1 cellular context compared by ENCODE assay signal in genomic region chr16:2236362-2237075, GRCh38.
TF ChIP-seq lines count a peak whose summit lies in the region.

Gene DNASE1L2 (plus strand): TSS chr16:2236444. CDS start chr16:2236817, 373 bp downstream.

TF ChIP-seq in GM12878, 131 proteins besides CTCF, POLR2A, EP300 and RAD21 (continued from another document):
- TF ChIP-seq, protein P1, sequence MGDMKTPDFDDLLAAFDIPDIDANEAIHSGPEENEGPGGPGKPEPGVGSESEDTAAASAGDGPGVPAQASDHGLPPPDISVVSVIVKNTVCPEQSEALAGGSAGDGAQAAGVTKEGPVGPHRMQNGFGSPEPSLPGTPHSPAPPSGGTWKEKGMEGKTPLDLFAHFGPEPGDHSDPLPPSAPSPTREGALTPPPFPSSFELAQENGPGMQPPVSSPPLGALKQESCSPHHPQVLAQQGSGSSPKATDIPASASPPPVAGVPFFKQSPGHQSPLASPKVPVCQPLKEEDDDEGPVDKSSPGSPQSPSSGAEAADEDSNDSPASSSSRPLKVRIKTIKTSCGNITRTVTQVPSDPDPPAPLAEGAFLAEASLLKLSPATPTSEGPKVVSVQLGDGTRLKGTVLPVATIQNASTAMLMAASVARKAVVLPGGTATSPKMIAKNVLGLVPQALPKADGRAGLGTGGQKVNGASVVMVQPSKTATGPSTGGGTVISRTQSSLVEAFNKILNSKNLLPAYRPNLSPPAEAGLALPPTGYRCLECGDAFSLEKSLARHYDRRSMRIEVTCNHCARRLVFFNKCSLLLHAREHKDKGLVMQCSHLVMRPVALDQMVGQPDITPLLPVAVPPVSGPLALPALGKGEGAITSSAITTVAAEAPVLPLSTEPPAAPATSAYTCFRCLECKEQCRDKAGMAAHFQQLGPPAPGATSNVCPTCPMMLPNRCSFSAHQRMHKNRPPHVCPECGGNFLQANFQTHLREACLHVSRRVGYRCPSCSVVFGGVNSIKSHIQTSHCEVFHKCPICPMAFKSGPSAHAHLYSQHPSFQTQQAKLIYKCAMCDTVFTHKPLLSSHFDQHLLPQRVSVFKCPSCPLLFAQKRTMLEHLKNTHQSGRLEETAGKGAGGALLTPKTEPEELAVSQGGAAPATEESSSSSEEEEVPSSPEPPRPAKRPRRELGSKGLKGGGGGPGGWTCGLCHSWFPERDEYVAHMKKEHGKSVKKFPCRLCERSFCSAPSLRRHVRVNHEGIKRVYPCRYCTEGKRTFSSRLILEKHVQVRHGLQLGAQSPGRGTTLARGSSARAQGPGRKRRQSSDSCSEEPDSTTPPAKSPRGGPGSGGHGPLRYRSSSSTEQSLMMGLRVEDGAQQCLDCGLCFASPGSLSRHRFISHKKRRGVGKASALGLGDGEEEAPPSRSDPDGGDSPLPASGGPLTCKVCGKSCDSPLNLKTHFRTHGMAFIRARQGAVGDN (IDR thresholded peaks at IDR 0.05), result no peak
- TF ChIP-seq, protein P2, sequence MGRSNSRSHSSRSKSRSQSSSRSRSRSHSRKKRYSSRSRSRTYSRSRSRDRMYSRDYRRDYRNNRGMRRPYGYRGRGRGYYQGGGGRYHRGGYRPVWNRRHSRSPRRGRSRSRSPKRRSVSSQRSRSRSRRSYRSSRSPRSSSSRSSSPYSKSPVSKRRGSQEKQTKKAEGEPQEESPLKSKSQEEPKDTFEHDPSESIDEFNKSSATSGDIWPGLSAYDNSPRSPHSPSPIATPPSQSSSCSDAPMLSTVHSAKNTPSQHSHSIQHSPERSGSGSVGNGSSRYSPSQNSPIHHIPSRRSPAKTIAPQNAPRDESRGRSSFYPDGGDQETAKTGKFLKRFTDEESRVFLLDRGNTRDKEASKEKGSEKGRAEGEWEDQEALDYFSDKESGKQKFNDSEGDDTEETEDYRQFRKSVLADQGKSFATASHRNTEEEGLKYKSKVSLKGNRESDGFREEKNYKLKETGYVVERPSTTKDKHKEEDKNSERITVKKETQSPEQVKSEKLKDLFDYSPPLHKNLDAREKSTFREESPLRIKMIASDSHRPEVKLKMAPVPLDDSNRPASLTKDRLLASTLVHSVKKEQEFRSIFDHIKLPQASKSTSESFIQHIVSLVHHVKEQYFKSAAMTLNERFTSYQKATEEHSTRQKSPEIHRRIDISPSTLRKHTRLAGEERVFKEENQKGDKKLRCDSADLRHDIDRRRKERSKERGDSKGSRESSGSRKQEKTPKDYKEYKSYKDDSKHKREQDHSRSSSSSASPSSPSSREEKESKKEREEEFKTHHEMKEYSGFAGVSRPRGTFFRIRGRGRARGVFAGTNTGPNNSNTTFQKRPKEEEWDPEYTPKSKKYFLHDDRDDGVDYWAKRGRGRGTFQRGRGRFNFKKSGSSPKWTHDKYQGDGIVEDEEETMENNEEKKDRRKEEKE (IDR thresholded peaks at IDR 0.05), result no peak
- TF ChIP-seq, protein P3, sequence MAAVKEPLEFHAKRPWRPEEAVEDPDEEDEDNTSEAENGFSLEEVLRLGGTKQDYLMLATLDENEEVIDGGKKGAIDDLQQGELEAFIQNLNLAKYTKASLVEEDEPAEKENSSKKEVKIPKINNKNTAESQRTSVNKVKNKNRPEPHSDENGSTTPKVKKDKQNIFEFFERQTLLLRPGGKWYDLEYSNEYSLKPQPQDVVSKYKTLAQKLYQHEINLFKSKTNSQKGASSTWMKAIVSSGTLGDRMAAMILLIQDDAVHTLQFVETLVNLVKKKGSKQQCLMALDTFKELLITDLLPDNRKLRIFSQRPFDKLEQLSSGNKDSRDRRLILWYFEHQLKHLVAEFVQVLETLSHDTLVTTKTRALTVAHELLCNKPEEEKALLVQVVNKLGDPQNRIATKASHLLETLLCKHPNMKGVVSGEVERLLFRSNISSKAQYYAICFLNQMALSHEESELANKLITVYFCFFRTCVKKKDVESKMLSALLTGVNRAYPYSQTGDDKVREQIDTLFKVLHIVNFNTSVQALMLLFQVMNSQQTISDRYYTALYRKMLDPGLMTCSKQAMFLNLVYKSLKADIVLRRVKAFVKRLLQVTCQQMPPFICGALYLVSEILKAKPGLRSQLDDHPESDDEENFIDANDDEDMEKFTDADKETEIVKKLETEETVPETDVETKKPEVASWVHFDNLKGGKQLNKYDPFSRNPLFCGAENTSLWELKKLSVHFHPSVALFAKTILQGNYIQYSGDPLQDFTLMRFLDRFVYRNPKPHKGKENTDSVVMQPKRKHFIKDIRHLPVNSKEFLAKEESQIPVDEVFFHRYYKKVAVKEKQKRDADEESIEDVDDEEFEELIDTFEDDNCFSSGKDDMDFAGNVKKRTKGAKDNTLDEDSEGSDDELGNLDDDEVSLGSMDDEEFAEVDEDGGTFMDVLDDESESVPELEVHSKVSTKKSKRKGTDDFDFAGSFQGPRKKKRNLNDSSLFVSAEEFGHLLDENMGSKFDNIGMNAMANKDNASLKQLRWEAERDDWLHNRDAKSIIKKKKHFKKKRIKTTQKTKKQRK (IDR thresholded peaks at IDR 0.05; ENCODE audit: low read depth, low read length), result no peak
- TF ChIP-seq MYC (IDR thresholded peaks at IDR 0.05; ENCODE audit: insufficient read depth, insufficient read length, insufficient replicate concordance, low read length, severe bottlenecking) (no peak), ZNF274 (IDR thresholded peaks at IDR 0.05; ENCODE audit: insufficient read depth, insufficient read length) (no peak), ATF7 (IDR thresholded peaks at IDR 0.05; ENCODE audit: low read depth) (no peak), ZNF24 (IDR thresholded peaks at IDR 0.05) (no peak), CBX3 (IDR thresholded peaks at IDR 0.05; ENCODE audit: borderline replicate concordance, low read depth) (no peak), CREB1 (IDR thresholded peaks at IDR 0.05; ENCODE audit: low read depth) (no peak), ETV6 (conservative IDR thresholded peaks at IDR 0.05 in 1 of 2, IDR thresholded peaks at IDR 0.05 in 1 of 2; ENCODE audit: borderline replicate concordance in 1 of 2, low read depth in 1 of 2) (no peak), E4F1 (IDR thresholded peaks at IDR 0.05; ENCODE audit: borderline replicate concordance, partially characterized antibody) (no peak)
- TF ChIP-seq, protein P4, sequence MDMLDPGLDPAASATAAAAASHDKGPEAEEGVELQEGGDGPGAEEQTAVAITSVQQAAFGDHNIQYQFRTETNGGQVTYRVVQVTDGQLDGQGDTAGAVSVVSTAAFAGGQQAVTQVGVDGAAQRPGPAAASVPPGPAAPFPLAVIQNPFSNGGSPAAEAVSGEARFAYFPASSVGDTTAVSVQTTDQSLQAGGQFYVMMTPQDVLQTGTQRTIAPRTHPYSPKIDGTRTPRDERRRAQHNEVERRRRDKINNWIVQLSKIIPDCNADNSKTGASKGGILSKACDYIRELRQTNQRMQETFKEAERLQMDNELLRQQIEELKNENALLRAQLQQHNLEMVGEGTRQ (IDR thresholded peaks at IDR 0.05; ENCODE audit: borderline replicate concordance, low read depth, low read length), result no peak
TF ChIP-seq in GM12878: peak in this region for 0.
